Comparison of ENCODE assay signal across 8 cellular contexts in the genomic region with DNA sequence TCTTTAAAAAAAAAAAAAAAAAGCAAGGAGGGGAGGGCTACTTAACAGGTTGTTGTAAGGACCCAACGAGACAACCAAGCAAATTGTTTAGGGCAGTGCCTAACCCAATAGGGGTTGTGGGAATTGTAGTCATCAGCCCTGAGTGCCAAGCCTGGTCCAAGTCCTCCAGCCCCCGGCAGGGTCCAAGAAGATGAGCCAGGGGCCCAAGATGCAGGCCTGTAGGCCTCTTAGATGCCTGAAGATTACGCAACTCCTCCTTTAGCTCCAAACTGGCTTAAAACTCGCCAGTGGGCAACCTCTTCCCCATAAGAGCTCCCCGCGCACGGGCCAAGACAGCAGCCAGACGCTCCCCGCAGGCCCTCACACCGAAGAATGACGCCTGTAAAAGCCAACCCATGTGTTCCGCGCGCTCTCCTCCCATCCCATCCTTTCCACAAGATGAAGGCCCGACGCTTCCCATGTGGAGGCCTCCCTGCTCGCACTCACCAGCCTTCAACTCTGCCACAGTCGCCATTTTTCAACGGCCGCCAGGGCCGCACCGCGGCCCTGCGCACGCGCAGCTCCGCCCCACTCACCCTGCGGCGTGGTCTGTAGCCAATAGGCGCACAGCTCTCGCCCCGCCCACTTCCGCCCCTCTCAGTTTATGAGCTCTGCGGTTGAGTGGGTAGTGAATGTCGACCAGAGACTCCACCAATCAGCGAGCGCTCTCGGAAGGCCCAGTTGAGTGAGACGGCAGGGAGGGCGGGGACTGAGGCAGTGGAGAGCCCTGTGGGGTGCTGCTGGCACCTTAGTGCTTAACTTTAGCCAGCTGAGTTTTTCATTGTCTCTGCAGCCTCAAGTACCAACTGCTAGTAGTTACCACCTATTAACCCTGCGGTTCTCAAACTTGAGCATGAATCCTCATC. TPM values are rescaled to one million over a fixed set of nuclear protein-coding genes. Genes with fewer than 3 reads are reported as not detected.
DNase-seq lines count a peak whose midpoint lies in the region; ATAC-seq and TF ChIP-seq lines count a peak whose summit lies in the region.

A gene with protein sequence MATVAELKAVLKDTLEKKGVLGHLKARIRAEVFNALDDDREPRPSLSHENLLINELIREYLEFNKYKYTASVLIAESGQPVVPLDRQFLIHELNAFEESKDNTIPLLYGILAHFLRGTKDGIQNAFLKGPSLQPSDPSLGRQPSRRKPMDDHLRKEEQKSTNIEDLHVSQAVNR (minus strand): TSS at position 532 of the 905 bp plus-strand sequence. CDS start 18 bp downstream, at position 514.

- no peaks in the 10 kb centered on the region for H3K9me3 ChIP-seq in trophoblast cell (ENCODE audit: insufficient read depth, low read depth, low read length)
- H3K9me3 ChIP-seq in transverse colon = no peaks in the 10 kb centered on the region

- peak within 1 kb of the TSS; percentile 37 for H2BK120ac ChIP-seq in trophoblast cell (ENCODE audit: insufficient read depth, low read length, poor library complexity)

- TF ChIP-seq CTCF in GM12872 (IDR thresholded peaks at IDR 0.05; ENCODE audit: insufficient read depth, low read depth, low read length) (0 out of 3 replicates have a peak, but pooled peaks have one; percentile 5), transverse colon (IDR thresholded peaks at IDR 0.05) (peak in 4 of 5 experiments; percentile 23 to 76 (median 50))

- H3K4ac ChIP-seq in trophoblast cell (ENCODE audit: low read depth, low read length) = peak within 1 kb of the TSS; percentile 69

- H4K91ac ChIP-seq in trophoblast cell (ENCODE audit: low read depth, low read length) = peak within 1 kb of the TSS; percentile 80

- H3K27ac ChIP-seq in trophoblast cell (ENCODE audit: low read depth, low read length) (no peak within 1 kb of the TSS), transverse colon (peak within 1 kb of the TSS; percentile 85 to 94 (median 90))

- TF ChIP-seq EP300 in transverse colon (IDR thresholded peaks at IDR 0.05; ENCODE audit: low read depth) = no peak

- H3K4me1 ChIP-seq in trophoblast cell (ENCODE audit: control insufficient read depth in 1 of 2, insufficient read depth in 2 of 2, low read length in 2 of 2) (peaks cover 4 to 5% of the 10 kb centered on the region in 2 experiments), transverse colon (peaks cover 12 to 29% (median 18%) of the 10 kb centered on the region in 4 donors)

- peak within 1 kb of the TSS; percentile 63 for H4K12ac ChIP-seq in trophoblast cell (ENCODE audit: low read depth, low read length)

- H3K79me2 ChIP-seq in trophoblast cell (ENCODE audit: control insufficient read depth, insufficient read depth, low read length, poor library complexity) = peaks cover 7% of the 10 kb centered on the region

- peak within 1 kb of the TSS; percentile 95 for H3K9ac ChIP-seq in trophoblast cell (ENCODE audit: low read length)

- peak; percentile 99 for ATAC-seq in HG02759 (IDR thresholded peaks at IDR 0.05; ENCODE audit: unreplicated experiment)
- peak; percentile 100 for ATAC-seq in Right ventricle myocardium superior (ENCODE audit: poor library complexity)

- no peak within 1 kb of the TSS for H2BK12ac ChIP-seq in trophoblast cell (ENCODE audit: low read length)

- peaks cover 0 to under 1% of the 10 kb centered on the region in 2 experiments for H3K36me3 ChIP-seq in trophoblast cell (ENCODE audit: control insufficient read depth in 1 of 2, insufficient read depth in 2 of 2, low read length in 2 of 2)
- H3K36me3 ChIP-seq in transverse colon = peaks cover 0 to 5% (median 0%) of the 10 kb centered on the region in 4 donors

- H2AFZ ChIP-seq in trophoblast cell (ENCODE audit: insufficient read depth, low read length, poor library complexity) = peak within 1 kb of the TSS; percentile 61

- H3K4me2 ChIP-seq in trophoblast cell (ENCODE audit: low read length) = peak within 1 kb of the TSS; percentile 70

- in situ Hi-C loops in transverse colon (cut with MboI; ENCODE audit: low pct_ligation_motif_present in 1 of 4, low pct_unique_long_range_greater_than_20kb in 1 of 4, low sequenced_read_pairs in 3 of 4) = loop anchor here in 1 of 4 donors (10.0 kb wide), 1 partner anchor 136 kb away; no protein-coding TSS in a partner anchor

- intact Hi-C loops in Right ventricle myocardium superior (cut with DNase I) = no loop called here
- intact Hi-C loops in transverse colon (cut with DNase I; ENCODE audit: low total_unique reads) = no loop called here

- H3K27me3 ChIP-seq in trophoblast cell (ENCODE audit: insufficient read depth, low read length) = no peaks in the 10 kb centered on the region
- no peaks in the 10 kb centered on the region for H3K27me3 ChIP-seq in transverse colon

- H3K4me3 ChIP-seq in trophoblast cell (ENCODE audit: low read depth, low read length) = peak within 1 kb of the TSS; percentile 95
- H3K4me3 ChIP-seq in transverse colon = peak within 1 kb of the TSS; percentile 72 to 98 (median 84)

- peak; percentile 82 for TF ChIP-seq POLR2A in transverse colon (IDR thresholded peaks at IDR 0.05)

- H3K79me1 ChIP-seq in trophoblast cell (ENCODE audit: low read length) = peaks cover 4% of the 10 kb centered on the region

- WGBS in trophoblast cell (ENCODE audit: extremely low coverage, insufficient coverage, insufficient read length) = no CpG with 5 or more reads among the region's 41 CpGs
- WGBS in transverse colon (ENCODE audit: low coverage in 1 of 2), 2 donors = 0% methylated on average over 40 of the region's 41 CpGs; no CpG with 5 or more reads in 1 of the 2 donors

- no peak within 1 kb of the TSS for H2AK5ac ChIP-seq in trophoblast cell (ENCODE audit: low read length)

- peak; percentile 96 to 99 (median 98) for DNase-seq in NCI-H1417 (lab: John Stamatoyannopoulos, UW)
- peak; percentile 86 to 94 for DNase-seq in SW 1271 (lab: John Stamatoyannopoulos, UW)
- peak; percentile 100 for DNase-seq in activated naive CD8-positive, alpha-beta T cell treated with anti-CD3 and anti-CD28 coated beads, Interleukin-2, amount 50 U/mL, for 16 hours (ENCODE audit: low read depth, low spot score)
- DNase-seq in Right ventricle myocardium superior = peak; percentile 100
- peak; percentile 99 for DNase-seq in trophoblast cell
- peak; percentile 100 for DNase-seq in transverse colon

- H4K8ac ChIP-seq in trophoblast cell (ENCODE audit: low read depth, low read length) = peak within 1 kb of the TSS; percentile 83

- H3K23ac ChIP-seq in trophoblast cell (ENCODE audit: low read length) = no peak within 1 kb of the TSS

- peak within 1 kb of the TSS; percentile 73 for H2BK5ac ChIP-seq in trophoblast cell (ENCODE audit: low read depth, low read length, poor library complexity)

- peak within 1 kb of the TSS; percentile 38 for H3K18ac ChIP-seq in trophoblast cell (ENCODE audit: low read length)

- H3K14ac ChIP-seq in trophoblast cell (ENCODE audit: low read length) = peak within 1 kb of the TSS; percentile 40

RNA-seq across cellular contexts. Expression of the gene that starts here (rescaled TPM):
- total RNA-seq in Right ventricle myocardium superior (27.7 TPM), transverse colon (10 to 100 TPM in 3 of 4 donors, 1 to 10 TPM in 1; 9.4 to 21.7 (median 20.8) TPM)
- polyA plus RNA-seq in trophoblast cell (2013) = 32.0 and 33.0 TPM in 2 replicates
